Comparison of ENCODE assay signal across 6 cellular contexts in the genomic region with DNA sequence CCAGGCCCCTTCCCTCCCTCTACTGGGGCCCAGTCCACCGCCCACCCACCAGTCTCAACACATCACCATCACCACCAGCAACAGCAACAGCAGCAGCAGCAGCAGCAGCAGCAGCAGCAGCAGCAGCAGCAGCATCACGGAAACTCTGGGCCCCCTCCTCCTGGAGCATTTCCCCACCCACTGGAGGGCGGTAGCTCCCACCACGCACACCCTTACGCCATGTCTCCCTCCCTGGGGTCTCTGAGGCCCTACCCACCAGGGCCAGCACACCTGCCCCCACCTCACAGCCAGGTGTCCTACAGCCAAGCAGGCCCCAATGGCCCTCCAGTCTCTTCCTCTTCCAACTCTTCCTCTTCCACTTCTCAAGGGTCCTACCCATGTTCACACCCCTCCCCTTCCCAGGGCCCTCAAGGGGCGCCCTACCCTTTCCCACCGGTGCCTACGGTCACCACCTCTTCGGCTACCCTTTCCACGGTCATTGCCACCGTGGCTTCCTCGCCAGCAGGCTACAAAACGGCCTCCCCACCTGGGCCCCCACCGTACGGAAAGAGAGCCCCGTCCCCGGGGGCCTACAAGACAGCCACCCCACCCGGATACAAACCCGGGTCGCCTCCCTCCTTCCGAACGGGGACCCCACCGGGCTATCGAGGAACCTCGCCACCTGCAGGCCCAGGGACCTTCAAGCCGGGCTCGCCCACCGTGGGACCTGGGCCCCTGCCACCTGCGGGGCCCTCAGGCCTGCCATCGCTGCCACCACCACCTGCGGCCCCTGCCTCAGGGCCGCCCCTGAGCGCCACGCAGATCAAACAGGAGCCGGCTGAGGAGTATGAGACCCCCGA. TPM values are rescaled to one million over a fixed set of nuclear protein-coding genes. Genes with fewer than 3 reads are reported as not detected.
A peak's percentile ranks its signal among the peaks of the same experiment; 100 is the strongest.
DNase-seq lines count a peak whose midpoint lies in the region; ATAC-seq and TF ChIP-seq lines count a peak whose summit lies in the region.

No MANE protein-coding gene starts in this region.

- H3K36me3 ChIP-seq in CD8-positive, alpha-beta T cell (ENCODE audit: insufficient read depth, low read length) = no peaks in the 10 kb centered on the region
- peaks cover 29 to 43% of the 10 kb centered on the region in 2 donors for H3K36me3 ChIP-seq in ascending aorta

- H3K27me3 ChIP-seq in CD8-positive, alpha-beta T cell (ENCODE audit: insufficient read depth, low read length) = no peaks in the 10 kb centered on the region
- no peaks in the 10 kb centered on the region for H3K27me3 ChIP-seq in ascending aorta

- H3K9me3 Mint-ChIP-seq in CD8-positive, alpha-beta T cell = no peaks in the 10 kb centered on the region
- H3K9me3 Mint-ChIP-seq in naive B cell = no peaks in the 10 kb centered on the region

- H3K36me3 Mint-ChIP-seq in CD8-positive, alpha-beta T cell = peaks cover 40% of the 10 kb centered on the region
- H3K36me3 Mint-ChIP-seq in naive B cell = peaks cover 0 to 3% of the 10 kb centered on the region in 2 donors

- H3K4me1 ChIP-seq in CD8-positive, alpha-beta T cell (ENCODE audit: insufficient read depth, low read length) = peaks cover 32% of the 10 kb centered on the region
- peaks cover 18 to 33% of the 10 kb centered on the region in 2 donors for H3K4me1 ChIP-seq in ascending aorta

- POLR2A ChIA-PET in CD8-positive, alpha-beta T cell (lab: Charles Lee) = interaction anchor here (0.6 to 5.6 kb wide), 18 partner anchors 9 to 183 kb away, joined by 3 to 55 read pairs (median 8); a partner anchor contains a TSS

- H3K9me3 ChIP-seq in CD8-positive, alpha-beta T cell (ENCODE audit: low read length) = no peaks in the 10 kb centered on the region
- H3K9me3 ChIP-seq in ascending aorta = no peaks in the 10 kb centered on the region

- H3K4me1 Mint-ChIP-seq in CD8-positive, alpha-beta T cell (ENCODE audit: low read depth) = peaks cover 50% of the 10 kb centered on the region
- H3K4me1 Mint-ChIP-seq in naive B cell = peaks cover 32 to 49% (median 46%) of the 10 kb centered on the region in 3 donors

- peak overlapping the region; percentile 91 for H3K4me3 ChIP-seq in CD8-positive, alpha-beta T cell (ENCODE audit: low read depth, low read length)
- H3K4me3 ChIP-seq in Jurkat, Clone E6-1 (ENCODE audit: low read length) = peak overlapping the region; percentile 88
- H3K4me3 ChIP-seq in ascending aorta = peak overlapping the region; percentile 64 to 67

- H3K27ac Mint-ChIP-seq in CD8-positive, alpha-beta T cell = peak overlapping the region; percentile 96
- peak overlapping the region; percentile 87 to 98 (median 96) for H3K27ac Mint-ChIP-seq in naive B cell

- CTCF ChIA-PET in CD8-positive, alpha-beta T cell (lab: Charles Lee) = interaction anchor here (0.7 to 15.7 kb wide), 12 partner anchors 11 to 193 kb away, joined by 3 to 180 read pairs (median 6); a partner anchor contains a TSS

- no peak for TF ChIP-seq CTCF in CD8-positive, alpha-beta T cell (IDR thresholded peaks at IDR 0.05)
- TF ChIP-seq CTCF in ascending aorta (IDR thresholded peaks at IDR 0.05) = peak in 1 of 3 experiments; percentile 5

- peak; percentile 41 for ATAC-seq in CD8-positive, alpha-beta T cell
- ATAC-seq in naive B cell (ENCODE audit: low read depth in 2 of 2) = peak; percentile 3 to 15

- peak overlapping the region; percentile 89 for H3K27ac ChIP-seq in CD8-positive, alpha-beta T cell (ENCODE audit: low read depth, low read length)
- H3K27ac ChIP-seq in ascending aorta = peak overlapping the region; percentile 85 to 93

- intact Hi-C loops in CD8-positive, alpha-beta T cell (cut with DNase I, micrococcal nuclease) = loop anchor here (1.0 to 2.0 kb wide), 2 partner anchors 13 to 82 kb away; a partner anchor contains a TSS
- intact Hi-C loops in ascending aorta (cut with DNase I) = loop anchor here (1.0 kb wide), 1 partner anchor 9 kb away; no protein-coding TSS in a partner anchor

- DNase-seq in CD8-positive, alpha-beta T cell = peak in 4 of 7 experiments; percentile 52 to 81 (median 64)
- DNase-seq in Jurkat, Clone E6-1 (ENCODE audit: low read depth, low spot score) = peak; percentile 70
- no peak for DNase-seq in ascending aorta (ENCODE audit: low spot score in 2 of 2)
- no peak for DNase-seq in naive B cell
- DNase-seq in NCI-H446 (lab: John Stamatoyannopoulos, UW) = no peak
- DNase-seq in H4 (ENCODE audit: low spot score) = no peak

- no peaks in the 10 kb centered on the region for H3K27me3 Mint-ChIP-seq in CD8-positive, alpha-beta T cell (ENCODE audit: low read depth)
- no peaks in the 10 kb centered on the region for H3K27me3 Mint-ChIP-seq in naive B cell

- H3K4me3 Mint-ChIP-seq in CD8-positive, alpha-beta T cell = peak overlapping the region; percentile 83
- peak overlapping the region; percentile 77 to 93 (median 87) for H3K4me3 Mint-ChIP-seq in naive B cell

RNA-seq across cellular contexts. Expression of a gene that starts 6.8 kb away (rescaled TPM):
- not detected for total RNA-seq in CD8-positive, alpha-beta T cell
- not detected for polyA plus RNA-seq in Jurkat, Clone E6-1 (2012; ENCODE audit: insufficient read depth, insufficient read length)
- total RNA-seq in ascending aorta = not detected
- polyA plus RNA-seq in naive B cell (ENCODE audit: low read depth in 6 of 6) = not detected
- total RNA-seq in H4 (2014; rRNA removed; shearing (Covaris generic)) = not detected in 2 replicates

RNA-seq across cellular contexts. Expression of a gene that starts 7.0 kb away (rescaled TPM):
- 100 to 1,000 TPM; 328 to 356 TPM for total RNA-seq in CD8-positive, alpha-beta T cell
- 441 TPM for polyA plus RNA-seq in Jurkat, Clone E6-1 (2012; ENCODE audit: insufficient read depth, insufficient read length)
- 558 TPM for total RNA-seq in ascending aorta
- polyA plus RNA-seq in naive B cell (ENCODE audit: low read depth in 6 of 6) = 100 to 1,000 TPM; 126 to 211 (median 194) TPM
- total RNA-seq in H4 (2014; rRNA removed; shearing (Covaris generic)) = 219 and 260 TPM in 2 replicates

RNA-seq across cellular contexts. Expression of a gene that starts 9.1 kb away (rescaled TPM):
- 10 to 100 TPM; 26.5 to 33.4 TPM for total RNA-seq in CD8-positive, alpha-beta T cell
- polyA plus RNA-seq in Jurkat, Clone E6-1 (2012; ENCODE audit: insufficient read depth, insufficient read length) = 13.1 TPM
- 207 TPM for total RNA-seq in ascending aorta
- 1 to 10 TPM in 3 of 6 donors, under 1 TPM in 2, not detected in 1; 0.57 to 2.2 (median 1.1) TPM for polyA plus RNA-seq in naive B cell (ENCODE audit: low read depth in 6 of 6)
- 6.0 and 14.2 TPM in 2 replicates for total RNA-seq in H4 (2014; rRNA removed; shearing (Covaris generic))

RNA-seq across cellular contexts. Expression of a gene that starts 14.3 kb away (rescaled TPM):
- 10 to 100 TPM; 63.2 to 63.9 TPM for total RNA-seq in CD8-positive, alpha-beta T cell
- polyA plus RNA-seq in Jurkat, Clone E6-1 (2012; ENCODE audit: insufficient read depth, insufficient read length) = 609 TPM
- 1.7 TPM for total RNA-seq in ascending aorta
- polyA plus RNA-seq in naive B cell (ENCODE audit: low read depth in 6 of 6) = 1,000 to 10,000 TPM in 1 of 6 donors, 100 to 1,000 TPM in 5; 398 to 1,059 (median 612) TPM
- total RNA-seq in H4 (2014; rRNA removed; shearing (Covaris generic)) = not detected in 2 replicates

RNA-seq across cellular contexts. Expression of a gene that starts 22.5 kb away (rescaled TPM):
- 10 to 100 TPM; 95.5 to 99.6 TPM for total RNA-seq in CD8-positive, alpha-beta T cell
- polyA plus RNA-seq in Jurkat, Clone E6-1 (2012; ENCODE audit: insufficient read depth, insufficient read length) = 152 TPM
- 30.3 TPM for total RNA-seq in ascending aorta
- 1 to 10 TPM; 3.8 to 8.4 (median 5.9) TPM for polyA plus RNA-seq in naive B cell (ENCODE audit: low read depth in 6 of 6)
- total RNA-seq in H4 (2014; rRNA removed; shearing (Covaris generic)) = 10.6 and 11.2 TPM in 2 replicates

Comparison
In these comparisons a context has a peak if more than half of its experiments do, and no peak if none do; other contexts are left out.
1. DNase-seq: peak in CD8-positive, alpha-beta T cell (4 of 7) and Jurkat, Clone E6-1 (single experiment); none in ascending aorta (0 of 2), naive B cell (single experiment), NCI-H446 (0 of 2) and H4 (single experiment).
2. Peak in every context shown above with its lines, with median percentiles within 50 percentile points of each other: H3K4me3 ChIP-seq.